ENCODE assay signal across 1 cellular context in the genomic region with DNA sequence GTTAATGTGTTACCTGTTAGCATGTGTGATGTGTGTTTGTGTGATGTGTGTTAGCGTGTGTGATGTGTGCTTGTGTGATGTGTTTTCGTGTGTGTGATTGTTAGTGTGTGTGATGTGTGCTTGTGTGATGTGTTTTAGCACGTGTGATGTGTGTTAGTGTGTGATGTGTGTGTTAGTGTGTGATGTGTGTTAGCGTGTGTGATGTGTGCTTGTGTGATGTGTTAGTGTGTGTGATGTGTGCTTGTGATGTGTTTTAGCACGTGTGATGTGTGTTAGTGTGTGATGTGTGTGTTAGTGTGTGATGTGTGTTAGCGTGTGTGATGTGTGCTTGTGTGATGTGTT.
TF ChIP-seq lines count a peak whose summit lies in the region.

No MANE protein-coding gene starts in this region.

TF ChIP-seq in HepG2, 621 proteins besides CTCF, POLR2A, EP300 and RAD21:
- TF ChIP-seq, protein P1, sequence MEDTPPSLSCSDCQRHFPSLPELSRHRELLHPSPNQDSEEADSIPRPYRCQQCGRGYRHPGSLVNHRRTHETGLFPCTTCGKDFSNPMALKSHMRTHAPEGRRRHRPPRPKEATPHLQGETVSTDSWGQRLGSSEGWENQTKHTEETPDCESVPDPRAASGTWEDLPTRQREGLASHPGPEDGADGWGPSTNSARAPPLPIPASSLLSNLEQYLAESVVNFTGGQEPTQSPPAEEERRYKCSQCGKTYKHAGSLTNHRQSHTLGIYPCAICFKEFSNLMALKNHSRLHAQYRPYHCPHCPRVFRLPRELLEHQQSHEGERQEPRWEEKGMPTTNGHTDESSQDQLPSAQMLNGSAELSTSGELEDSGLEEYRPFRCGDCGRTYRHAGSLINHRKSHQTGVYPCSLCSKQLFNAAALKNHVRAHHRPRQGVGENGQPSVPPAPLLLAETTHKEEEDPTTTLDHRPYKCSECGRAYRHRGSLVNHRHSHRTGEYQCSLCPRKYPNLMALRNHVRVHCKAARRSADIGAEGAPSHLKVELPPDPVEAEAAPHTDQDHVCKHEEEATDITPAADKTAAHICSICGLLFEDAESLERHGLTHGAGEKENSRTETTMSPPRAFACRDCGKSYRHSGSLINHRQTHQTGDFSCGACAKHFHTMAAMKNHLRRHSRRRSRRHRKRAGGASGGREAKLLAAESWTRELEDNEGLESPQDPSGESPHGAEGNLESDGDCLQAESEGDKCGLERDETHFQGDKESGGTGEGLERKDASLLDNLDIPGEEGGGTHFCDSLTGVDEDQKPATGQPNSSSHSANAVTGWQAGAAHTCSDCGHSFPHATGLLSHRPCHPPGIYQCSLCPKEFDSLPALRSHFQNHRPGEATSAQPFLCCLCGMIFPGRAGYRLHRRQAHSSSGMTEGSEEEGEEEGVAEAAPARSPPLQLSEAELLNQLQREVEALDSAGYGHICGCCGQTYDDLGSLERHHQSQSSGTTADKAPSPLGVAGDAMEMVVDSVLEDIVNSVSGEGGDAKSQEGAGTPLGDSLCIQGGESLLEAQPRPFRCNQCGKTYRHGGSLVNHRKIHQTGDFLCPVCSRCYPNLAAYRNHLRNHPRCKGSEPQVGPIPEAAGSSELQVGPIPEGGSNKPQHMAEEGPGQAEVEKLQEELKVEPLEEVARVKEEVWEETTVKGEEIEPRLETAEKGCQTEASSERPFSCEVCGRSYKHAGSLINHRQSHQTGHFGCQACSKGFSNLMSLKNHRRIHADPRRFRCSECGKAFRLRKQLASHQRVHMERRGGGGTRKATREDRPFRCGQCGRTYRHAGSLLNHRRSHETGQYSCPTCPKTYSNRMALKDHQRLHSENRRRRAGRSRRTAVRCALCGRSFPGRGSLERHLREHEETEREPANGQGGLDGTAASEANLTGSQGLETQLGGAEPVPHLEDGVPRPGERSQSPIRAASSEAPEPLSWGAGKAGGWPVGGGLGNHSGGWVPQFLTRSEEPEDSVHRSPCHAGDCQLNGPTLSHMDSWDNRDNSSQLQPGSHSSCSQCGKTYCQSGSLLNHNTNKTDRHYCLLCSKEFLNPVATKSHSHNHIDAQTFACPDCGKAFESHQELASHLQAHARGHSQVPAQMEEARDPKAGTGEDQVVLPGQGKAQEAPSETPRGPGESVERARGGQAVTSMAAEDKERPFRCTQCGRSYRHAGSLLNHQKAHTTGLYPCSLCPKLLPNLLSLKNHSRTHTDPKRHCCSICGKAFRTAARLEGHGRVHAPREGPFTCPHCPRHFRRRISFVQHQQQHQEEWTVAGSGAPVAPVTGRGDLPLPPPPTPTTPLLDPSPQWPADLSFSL (CRISPR knock-in tag; IDR thresholded peaks at IDR 0.05), result peak; percentile 63
- TF ChIP-seq IKZF1 (IDR thresholded peaks at IDR 0.05), result 0 out of 2 replicates have a peak, but pooled peaks have one; percentile 64
